Comparison of ENCODE assay signal across 8 cellular contexts in the genomic region with DNA sequence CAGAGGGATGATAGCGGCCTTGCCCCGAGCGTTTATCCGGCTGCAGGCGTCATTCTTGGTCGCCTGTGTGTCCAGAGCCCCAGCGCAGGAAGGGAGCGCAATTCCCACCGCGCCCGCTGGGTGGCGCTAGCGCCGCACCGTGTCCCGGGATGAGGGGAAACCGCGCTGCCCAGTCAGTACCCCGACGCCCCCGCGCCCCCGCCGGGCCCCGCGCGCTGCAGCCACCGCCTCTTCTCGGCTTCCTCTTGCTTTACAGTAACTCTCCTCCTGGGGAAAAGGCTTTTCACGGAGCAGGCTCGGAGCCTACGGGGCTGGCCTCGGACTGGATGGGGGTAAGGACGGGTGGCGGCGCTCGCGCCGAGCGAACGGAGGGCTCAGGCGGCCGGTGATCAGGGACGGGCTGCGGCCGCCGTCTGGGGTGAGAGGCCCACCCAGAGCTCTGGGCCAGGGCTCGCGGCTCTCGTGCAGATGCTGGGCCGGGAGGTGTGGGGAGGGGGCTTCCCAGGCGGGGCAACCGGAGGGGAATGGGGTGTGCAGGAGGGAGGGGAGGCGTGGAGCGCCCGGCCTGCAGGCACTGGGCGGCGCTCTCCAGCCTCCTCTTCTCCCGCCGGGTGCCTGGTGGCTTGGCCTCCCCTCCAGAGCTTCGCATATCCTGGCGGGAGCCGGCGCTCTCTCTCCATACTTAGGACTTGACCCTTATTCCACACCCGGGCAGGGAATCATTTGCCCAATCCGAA. TPM values are rescaled to one million over a fixed set of nuclear protein-coding genes. Genes with fewer than 3 reads are reported as not detected.
A peak's percentile ranks its signal among the peaks of the same experiment; 100 is the strongest.
DNase-seq lines count a peak whose midpoint lies in the region; ATAC-seq and TF ChIP-seq lines count a peak whose summit lies in the region.

No MANE protein-coding gene starts in this region.

- H3K4me1 ChIP-seq in NT2/D1 (ENCODE audit: insufficient read depth, insufficient read length) (peaks cover 2% of the 10 kb centered on the region), mucosa of descending colon (ENCODE audit: low read depth) (peaks cover 15% of the 10 kb centered on the region)

- H3K27ac ChIP-seq in epithelial cell of prostate: peak overlapping the region; percentile 49

- H3K27me3 ChIP-seq in NT2/D1 (ENCODE audit: insufficient read depth, insufficient read length): no peaks in the 10 kb centered on the region

- peak; percentile 99 for TF ChIP-seq CTCF in mucosa of descending colon (IDR thresholded peaks at IDR 0.05)

- intact Hi-C loops in mucosa of descending colon (cut with DNase I, micrococcal nuclease): loop anchor here (2.0 to 5.0 kb wide), 2 partner anchors 210 kb away; no protein-coding TSS in a partner anchor

- H3K9ac ChIP-seq in NT2/D1 (ENCODE audit: insufficient read length, low read depth): peak overlapping the region; percentile 89

- peak overlapping the region; percentile 66 for H3K4me3 ChIP-seq in NT2/D1 (ENCODE audit: insufficient read length, low read depth)
- H3K4me3 ChIP-seq in mucosa of descending colon: peak overlapping the region; percentile 56

- DNase-seq in CMK (ENCODE audit: low read depth) (peak; percentile 77), NT2/D1 (ENCODE audit: low read depth, low spot score) (peak; percentile 88), activated T-cell treated with anti-CD3 and anti-CD28 coated beads for 24 hours (ENCODE audit: low read depth) (peak; percentile 79), epithelial cell of prostate (ENCODE audit: low read depth, low spot score) (no peak), mucosa of descending colon (peak; percentile 90 to 97 (median 95))
- DNase-seq in stimulated activated CD8-positive, alpha-beta memory T cell treated with anti-CD3 and anti-CD28 coated beads, Interleukin-4, amount 100 ng/mL, for 24 hours (ENCODE audit: low read depth): peak; percentile 85

- ATAC-seq in GM19452 (IDR thresholded peaks at IDR 0.05; ENCODE audit: unreplicated experiment) (peak; percentile 78), HG03575 (IDR thresholded peaks at IDR 0.05; ENCODE audit: extremely low read depth, insufficient number of reproducible peaks, low FRiP score, unreplicated experiment) (peak; percentile 43), mucosa of descending colon (peak; percentile 91)

- H3K36me3 ChIP-seq in NT2/D1 (ENCODE audit: insufficient read depth, insufficient read length, low read length): peaks cover 15% of the 10 kb centered on the region
- no peaks in the 10 kb centered on the region for H3K36me3 ChIP-seq in mucosa of descending colon (ENCODE audit: low read depth)

- H3K9me3 ChIP-seq in NT2/D1 (ENCODE audit: insufficient read depth, low read length): no peaks in the 10 kb centered on the region; the same call in 1 of the 2 replicates
- no peaks in the 10 kb centered on the region for H3K9me3 ChIP-seq in mucosa of descending colon

RNA-seq across cellular contexts. Expression of gene TEX35, which starts 29.8 kb away (rescaled TPM):
- not detected for total RNA-seq in mucosa of descending colon

RNA-seq across cellular contexts. Expression of gene CLEC20A, which starts 46.0 kb away (rescaled TPM):
- not detected for total RNA-seq in mucosa of descending colon
